1 cellular context compared by ENCODE assay signal in genomic region chr9:108469654-108470053, GRCh38.
TF ChIP-seq lines count a peak whose summit lies in the region.

No MANE protein-coding gene starts in this region.

TF ChIP-seq in SK-N-SH, 30 proteins besides CTCF, POLR2A, EP300 and RAD21 (continued from another document):
- TF ChIP-seq USF1 (IDR thresholded peaks at IDR 0.05; ENCODE audit: borderline replicate concordance, low read depth) = no peak
- no peak for TF ChIP-seq NRF1 (IDR thresholded peaks at IDR 0.05; ENCODE audit: low read depth, low read length)
- peak; percentile 75; the same call in 1 of the 2 replicates for TF ChIP-seq FOSL2 (IDR thresholded peaks at IDR 0.05; ENCODE audit: borderline replicate concordance, low read depth)
- no peak for TF ChIP-seq RCOR1 (IDR thresholded peaks at IDR 0.05; ENCODE audit: low read length)
- no peak for TF ChIP-seq POLR2AphosphoS5 (IDR thresholded peaks at IDR 0.05; ENCODE audit: low read depth, low read length)
- no peak for TF ChIP-seq SMC3 (IDR thresholded peaks at IDR 0.05; ENCODE audit: low read depth, low read length)
- no peak for TF ChIP-seq TAF1 (IDR thresholded peaks at IDR 0.05; ENCODE audit: borderline replicate concordance, low read depth, low read length)
- TF ChIP-seq ZBTB33 (IDR thresholded peaks at IDR 0.05; ENCODE audit: borderline replicate concordance, low read depth) = no peak
- TF ChIP-seq ELF1 (IDR thresholded peaks at IDR 0.05) = no peak
- TF ChIP-seq TCF12 (IDR thresholded peaks at IDR 0.05) = peak; percentile 45; the same call in 1 of the 2 replicates
- peak; percentile 53; the same call in 1 of the 2 replicates for TF ChIP-seq RXRA (IDR thresholded peaks at IDR 0.05; ENCODE audit: borderline replicate concordance, low read depth)
- no peak for TF ChIP-seq REST (IDR thresholded peaks at IDR 0.05; ENCODE audit: low read depth, low read length)
- peak; percentile 64 for TF ChIP-seq NFIC (IDR thresholded peaks at IDR 0.05; ENCODE audit: borderline replicate concordance)
- peak; percentile 40; the same call in 1 of the 2 replicates for TF ChIP-seq PBX3 (IDR thresholded peaks at IDR 0.05)
